ENCODE assay signal across 16 cellular contexts in genomic region chrX:80334583-80334982, GRCh38.
A peak's percentile ranks its signal among the peaks of the same experiment; 100 is the strongest.
DNase-seq lines count a peak whose midpoint lies in the region; ATAC-seq, FAIRE-seq and TF ChIP-seq lines count a peak whose summit lies in the region.
"Had no signal": no experiment of that assay in that cellular context is flagged by ENCODE, and none has a peak within 500 bp of the region (broad histone marks: within the 10 kb centered on the region; RNA-seq: fewer than 3 reads in every experiment).

No MANE protein-coding gene starts in this region.

- H4K20me1 ChIP-seq in PC-9 (ENCODE audit: insufficient read depth) = no peaks in the 10 kb centered on the region
- no peaks in the 10 kb centered on the region for H4K20me1 ChIP-seq in neural progenitor cell (ENCODE audit: low read depth)

- no peaks in the 10 kb centered on the region for H3F3A ChIP-seq in PC-9 (ENCODE audit: insufficient read depth, low read depth)
- H3F3A ChIP-seq in neural progenitor cell (ENCODE audit: low read depth) = no peaks in the 10 kb centered on the region

- H3K4me3 ChIP-seq in ACC112 (ENCODE audit: low read depth, low read length) (peak overlapping the region; percentile 45; the same call in 1 of the 2 replicates), PC-9 (no peak overlapping the region), fibroblast of pulmonary artery (replicated peaks; ENCODE audit: low read depth, low read length) (peak overlapping the region; percentile 32), neural progenitor cell (peak overlapping the region; percentile 48)

- no peaks in the 10 kb centered on the region for H3K27me3 Mint-ChIP-seq in neural progenitor cell (ENCODE audit: insufficient read depth, low read depth)
- H3K27me3 Mint-ChIP-seq: activated naive CD8-positive, alpha-beta T cell; effector memory CD8-positive, alpha-beta T cell had no signal

- no peak for TF ChIP-seq CTCF in PC-9 (conservative IDR thresholded peaks at IDR 0.05)
- TF ChIP-seq CTCF in fibroblast of pulmonary artery (IDR thresholded peaks at IDR 0.05; ENCODE audit: low read length, missing control alignments) = no peak
- TF ChIP-seq CTCF in neural progenitor cell (IDR thresholded peaks at IDR 0.05) = no peak

- no peak for FAIRE-seq in H54 (lab: Jason Lieb, UNC)
- FAIRE-seq: islet of Langerhans had no signal

- no peak for TF ChIP-seq POLR2A in H54 (IDR thresholded peaks at IDR 0.05; ENCODE audit: low read depth, low read length)

- H3K4me2 ChIP-seq in PC-9 (peak overlapping the region; percentile 60), neural progenitor cell (peak overlapping the region; percentile 73)

- no peaks in the 10 kb centered on the region for H3K9me3 ChIP-seq in PC-9 (ENCODE audit: insufficient read depth, low read depth)
- peaks cover 3% of the 10 kb centered on the region for H3K9me3 ChIP-seq in neural progenitor cell (ENCODE audit: low read depth)
- H3K9me3 ChIP-seq: uterus had no signal

- H3K4me1 ChIP-seq in ACC112 (ENCODE audit: control insufficient read depth, insufficient read depth, low read length, unreplicated experiment) (no peaks in the 10 kb centered on the region), PC-9 (replicated peaks; ENCODE audit: insufficient read depth) (no peaks in the 10 kb centered on the region), neural progenitor cell (no peaks in the 10 kb centered on the region)
- H3K4me1 ChIP-seq: uterus had no signal

- H3K79me2 ChIP-seq in ACC112 (ENCODE audit: control insufficient read depth, insufficient read depth, low read length, unreplicated experiment) (no peaks in the 10 kb centered on the region), PC-9 (ENCODE audit: low read depth) (no peaks in the 10 kb centered on the region), neural progenitor cell (ENCODE audit: low read depth) (no peaks in the 10 kb centered on the region)

- no peak for DNase-seq in PC-9
- DNase-seq in fibroblast of pulmonary artery (ENCODE audit: low read depth) = no peak
- DNase-seq in neural progenitor cell (ENCODE audit: low spot score) = peak; percentile 1
- no peak for DNase-seq in H54 (ENCODE audit: insufficient read length, low spot score)
- DNase-seq in stimulated activated CD4-positive, alpha-beta T cell treated with anti-CD3 and anti-CD28 coated beads, Interleukin-2, amount 100 ng/mL, for 24 hours = no peak
- no peak for DNase-seq in stimulated activated CD4-positive, alpha-beta T cell treated with anti-CD3 and anti-CD28 coated beads, Interleukin-4, amount 100 ng/mL, for 4 hours
- DNase-seq: activated CD8-positive, alpha-beta T cell treated with anti-CD3 and anti-CD28 coated beads, Interleukin-2, amount 10 ng/mL, durations not matched to agents 7 days and 5 days; effector memory CD8-positive, alpha-beta T cell; IMR-90 had no signal

- H3K27me3 ChIP-seq in ACC112 (ENCODE audit: insufficient read depth, low read length) (no peaks in the 10 kb centered on the region), PC-9 (ENCODE audit: insufficient read depth, low read depth) (no peaks in the 10 kb centered on the region), neural progenitor cell (peaks cover 4% of the 10 kb centered on the region)
- H3K27me3 ChIP-seq: uterus had no signal

- H3K4me1 Mint-ChIP-seq in neural progenitor cell = no peaks in the 10 kb centered on the region

- H3K9me2 ChIP-seq in PC-9 (ENCODE audit: insufficient read depth) = no peaks in the 10 kb centered on the region

- POLR2A ChIA-PET in PC-9 (lab: Charles Lee; ENCODE audit: unreplicated experiment) = no interaction called here

- CTCF ChIA-PET in PC-9 (lab: Charles Lee) = no interaction called here

- H3K36me3 ChIP-seq in ACC112 (ENCODE audit: insufficient read depth, low read length) (no peaks in the 10 kb centered on the region), PC-9 (ENCODE audit: low read depth) (no peaks in the 10 kb centered on the region), neural progenitor cell (no peaks in the 10 kb centered on the region)
- H3K36me3 ChIP-seq: uterus had no signal

- no peak overlapping the region for H3K9ac ChIP-seq in neural progenitor cell

- H2AFZ ChIP-seq in ACC112 (ENCODE audit: low read length, unreplicated experiment) (no peak overlapping the region), PC-9 (peak overlapping the region; percentile 66; the same call in 1 of the 2 replicates), neural progenitor cell (replicated peaks) (peak overlapping the region; percentile 80)

- H3K27ac ChIP-seq in ACC112 (ENCODE audit: low read depth, low read length) (no peak overlapping the region), PC-9 (no peak overlapping the region), neural progenitor cell (no peak overlapping the region)
- H3K27ac ChIP-seq: C4-2B, uterus had no signal

- BruUV-seq in PC-9 (replicated peaks; lab: Mats Ljungman, UMichigan) = no TSS peak

- ATAC-seq in GM19467 (IDR thresholded peaks at IDR 0.05; ENCODE audit: unreplicated experiment) = no peak
- ATAC-seq: activated CD8-positive, alpha-beta T cell treated with anti-CD3 and anti-CD28 coated beads, Interleukin-2, amount 10 ng/mL, durations not matched to agents 7 days and 5 days; effector memory CD8-positive, alpha-beta T cell had no signal

- intact Hi-C loops in PC-9 (cut with micrococcal nuclease; ENCODE audit: unreplicated experiment) = no loop called here

- H3K36me3 Mint-ChIP-seq in neural progenitor cell = no peaks in the 10 kb centered on the region
- H3K36me3 Mint-ChIP-seq: activated naive CD8-positive, alpha-beta T cell had no signal

- no peak overlapping the region for H3K27ac Mint-ChIP-seq in neural progenitor cell
- H3K27ac Mint-ChIP-seq: activated CD8-positive, alpha-beta T cell treated with anti-CD3 and anti-CD28 coated beads, Interleukin-2, amount 10 ng/mL, durations not matched to agents 7 days and 5 days; activated naive CD8-positive, alpha-beta T cell; effector memory CD8-positive, alpha-beta T cell; T-helper 1 cell treated with Interleukin-12 subunit alpha and Interleukin-12 subunit beta and Interleukin-4 antibody, amounts not matched to agents 30 μg/mL and 1 μg/mL, for 36 hours had no signal

- H3K4me3 Mint-ChIP-seq in neural progenitor cell = no peak overlapping the region
- H3K4me3 Mint-ChIP-seq: activated CD8-positive, alpha-beta T cell treated with anti-CD3 and anti-CD28 coated beads, Interleukin-2, amount 10 ng/mL, durations not matched to agents 7 days and 5 days; activated naive CD8-positive, alpha-beta T cell; effector memory CD8-positive, alpha-beta T cell; T-helper 1 cell treated with Interleukin-12 subunit alpha and Interleukin-12 subunit beta and Interleukin-4 antibody, amounts not matched to agents 30 μg/mL and 1 μg/mL, for 36 hours had no signal

- no peaks in the 10 kb centered on the region for H3K9me3 Mint-ChIP-seq in neural progenitor cell
- H3K9me3 Mint-ChIP-seq: T-helper 1 cell treated with Interleukin-12 subunit alpha and Interleukin-12 subunit beta and Interleukin-4 antibody, amounts not matched to agents 30 μg/mL and 1 μg/mL, for 36 hours had no signal
